In genomic region chr3:66582721-66583141, GRCh38 we compare ENCODE assay signal across 8 cellular contexts.
DNase-seq lines count a peak whose midpoint lies in the region; ATAC-seq and TF ChIP-seq lines count a peak whose summit lies in the region.

No MANE protein-coding gene starts in this region.

- no peaks in the 10 kb centered on the region for H3K9me3 ChIP-seq in smooth muscle cell (replicated peaks; ENCODE audit: low read depth)

- no peaks in the 10 kb centered on the region for H3K79me2 ChIP-seq in GM23338 (replicated peaks; ENCODE audit: insufficient read depth)
- no peaks in the 10 kb centered on the region for H3K79me2 ChIP-seq in smooth muscle cell (ENCODE audit: low read depth)

- WGBS in smooth muscle cell (ENCODE audit: low lambda C conversion rate): 65% methylated on average over 20 of the region's 20 CpGs

- no peak overlapping the region for H3K4me3 Mint-ChIP-seq in GM23338

- no peak overlapping the region for H3K9ac ChIP-seq in smooth muscle cell (ENCODE audit: low read depth)

- no peaks in the 10 kb centered on the region for H3F3A ChIP-seq in GM23338 (replicated peaks; ENCODE audit: low read depth)
- no peaks in the 10 kb centered on the region for H3F3A ChIP-seq in smooth muscle cell (ENCODE audit: low read depth)

- no peak for ATAC-seq in GM23338

- peaks cover 10% of the 10 kb centered on the region for H3K4me1 Mint-ChIP-seq in GM23338

- no peak overlapping the region for H3K27ac ChIP-seq in GM23338 (ENCODE audit: low read depth)
- no peak overlapping the region for H3K27ac ChIP-seq in smooth muscle cell (ENCODE audit: low read depth)

- H3K4me2 ChIP-seq in GM23338 (no peak overlapping the region), smooth muscle cell (no peak overlapping the region)

- H4K20me1 ChIP-seq in GM23338 (replicated peaks; ENCODE audit: insufficient read depth) (no peaks in the 10 kb centered on the region), smooth muscle cell (ENCODE audit: low read depth) (no peaks in the 10 kb centered on the region)

- no peaks in the 10 kb centered on the region; the same call in none of the 2 replicates for H3K27me3 ChIP-seq in GM06990 (replicated peaks; ENCODE audit: control insufficient read depth, insufficient read depth, low read length)
- H3K27me3 ChIP-seq in GM23338 (ENCODE audit: insufficient read depth): no peaks in the 10 kb centered on the region
- no peaks in the 10 kb centered on the region for H3K27me3 ChIP-seq in smooth muscle cell (ENCODE audit: low read depth)

- H3K27ac Mint-ChIP-seq in GM23338: no peak overlapping the region

- DNase-seq in GM06990 (ENCODE audit: extremely low read depth, insufficient read length) (peak; percentile 62), GM23338 (ENCODE audit: low spot score) (no peak), NB4 (ENCODE audit: low read depth) (peak; percentile 56), activated gamma-delta T cell treated with Interleukin-2 at 50 U/mL for 16 hours (peak; percentile 63), NCI-H748 treated with DMSO at 0.1 percent for 48 hours (lab: John Stamatoyannopoulos, UW) (no peak), medulla oblongata (ENCODE audit: extremely low spot score) (no peak), smooth muscle cell (lab: John Stamatoyannopoulos, UW; ENCODE audit: unreplicated experiment) (no peak)
- peak; percentile 4 to 17 (median 9) for DNase-seq in stimulated activated CD4-positive, alpha-beta T cell treated with anti-CD3 and anti-CD28 coated beads, TNF-alpha, amount 100 ng/mL, for 48 hours (ENCODE audit: low read depth in 3 of 3)

- no peak for TF ChIP-seq POLR2A in NB4 (IDR thresholded peaks at IDR 0.05; ENCODE audit: extremely low read depth, insufficient read length)

- H3K9me2 ChIP-seq in GM23338 (ENCODE audit: insufficient read depth): peaks cover 5% of the 10 kb centered on the region; the same call in 1 of the 2 replicates

- peaks cover 15% of the 10 kb centered on the region for H3K9me3 Mint-ChIP-seq in GM23338

- H3K4me3 ChIP-seq in GM06990 (replicated peaks; ENCODE audit: low read depth, low read length) (no peak overlapping the region), GM23338 (no peak overlapping the region), NB4 (ENCODE audit: low read depth, low read length) (no peak overlapping the region), smooth muscle cell (no peak overlapping the region)

- TF ChIP-seq CTCF in GM06990 (IDR thresholded peaks at IDR 0.05; ENCODE audit: insufficient read depth, low read length, poor library complexity, severe bottlenecking): no peak
- no peak for TF ChIP-seq CTCF in GM23338 (conservative IDR thresholded peaks at IDR 0.05; ENCODE audit: low read depth in 2 of 2)
- no peak for TF ChIP-seq CTCF in NB4 (IDR thresholded peaks at IDR 0.05; ENCODE audit: low read depth, low read length)
- TF ChIP-seq CTCF in smooth muscle cell (IDR thresholded peaks at IDR 0.05; ENCODE audit: borderline replicate concordance, insufficient read depth, poor library complexity, severe bottlenecking): no peak

- 0 out of 2 replicates have a peak overlapping the region, but pooled peaks have one; percentile 23 for H2AFZ ChIP-seq in GM23338
- no peak overlapping the region for H2AFZ ChIP-seq in smooth muscle cell (ENCODE audit: low read depth)

- H3K4me1 ChIP-seq in GM23338 (ENCODE audit: insufficient read depth) (no peaks in the 10 kb centered on the region), smooth muscle cell (ENCODE audit: low read depth) (no peaks in the 10 kb centered on the region)

- H3K36me3 ChIP-seq in GM06990 (ENCODE audit: control insufficient read depth, insufficient read depth, low read length): no peaks in the 10 kb centered on the region
- no peaks in the 10 kb centered on the region for H3K36me3 ChIP-seq in GM23338 (ENCODE audit: insufficient read depth)
- H3K36me3 ChIP-seq in smooth muscle cell (ENCODE audit: low read depth): no peaks in the 10 kb centered on the region

- H3K27me3 Mint-ChIP-seq in GM23338 (ENCODE audit: insufficient read depth, low read depth, poor library complexity): no peaks in the 10 kb centered on the region

- H3K36me3 Mint-ChIP-seq in GM23338 (ENCODE audit: low read depth): peaks cover 15% of the 10 kb centered on the region

TF ChIP-seq in GM23338, 12 proteins besides CTCF, POLR2A, EP300 and RAD21:
- TF ChIP-seq POLR2AphosphoS5 (IDR thresholded peaks at IDR 0.05; ENCODE audit: low read depth): no peak

Comparison
In these comparisons a context has a peak if more than half of its experiments do, and no peak if none do; other contexts are left out.
1. DNase-seq: peak in GM06990 (single experiment), NB4 (single experiment), activated gamma-delta T cell treated with Interleukin-2 at 50 U/mL for 16 hours (single experiment) and stimulated activated CD4-positive, alpha-beta T cell treated with anti-CD3 and anti-CD28 coated beads, TNF-alpha, amount 100 ng/mL, for 48 hours (3 of 3); none in GM23338 (single experiment), NCI-H748 treated with DMSO at 0.1 percent for 48 hours (single experiment), medulla oblongata (single experiment) and smooth muscle cell (single experiment).